14 cellular contexts compared by ENCODE assay signal in genomic region chr3:29286841-29287240, GRCh38. TPM values are rescaled to one million over a fixed set of nuclear protein-coding genes. Genes with fewer than 3 reads are reported as not detected.
DNase-seq lines count a peak whose midpoint lies in the region; ATAC-seq and TF ChIP-seq lines count a peak whose summit lies in the region.
"Had no signal": no experiment of that assay in that cellular context is flagged by ENCODE, and none has a peak within 500 bp of the region (broad histone marks: within the 10 kb centered on the region; RNA-seq: fewer than 3 reads in every experiment).

No MANE protein-coding gene starts in this region.

- ATAC-seq in left cardiac atrium, result no peak
- no peak for ATAC-seq in stimulated activated memory B cell treated with anti-CD40 and anti-IgM and Interleukin-4, amounts not matched to agents 10 μg/mL and 1 μg/mL and 100 μg/mL, for 72 hours

- H3K4me3 ChIP-seq in right atrium auricular region, result peak overlapping the region in 1 of 2 donors; percentile 37
- peak overlapping the region; percentile 23 for H3K4me3 ChIP-seq in choroid plexus epithelial cell (ENCODE audit: low read depth, low read length)
- H3K4me3 ChIP-seq in uterus, result peak overlapping the region; percentile 25 to 28
- H3K4me3 ChIP-seq: HAP-1 had no signal

- H3K4me1 ChIP-seq in right atrium auricular region, result peaks cover 0 to 28% of the 10 kb centered on the region in 2 donors
- peaks cover 0 to 3% of the 10 kb centered on the region in 2 donors for H3K4me1 ChIP-seq in uterus

- peak overlapping the region; percentile 79 for H3K27ac Mint-ChIP-seq in mesothelial cell of epicardium
- no peak overlapping the region for H3K27ac Mint-ChIP-seq in stimulated activated memory B cell treated with anti-CD40 and anti-IgM and Interleukin-4, amounts not matched to agents 10 μg/mL and 1 μg/mL and 100 μg/mL, for 72 hours
- H3K27ac Mint-ChIP-seq: activated B cell treated with CpG ODN at 0.5 μM for 24 hours had no signal

- H3K4me1 Mint-ChIP-seq in mesothelial cell of epicardium, result peaks cover 52% of the 10 kb centered on the region
- peaks cover 3% of the 10 kb centered on the region for H3K4me1 Mint-ChIP-seq in stimulated activated memory B cell treated with anti-CD40 and anti-IgM and Interleukin-4, amounts not matched to agents 10 μg/mL and 1 μg/mL and 100 μg/mL, for 72 hours

- no peak for TF ChIP-seq POLR2A in uterus (IDR thresholded peaks at IDR 0.05)

- H3K36me3 Mint-ChIP-seq in mesothelial cell of epicardium, result peaks cover 2% of the 10 kb centered on the region
- no peaks in the 10 kb centered on the region for H3K36me3 Mint-ChIP-seq in stimulated activated memory B cell treated with anti-CD40 and anti-IgM and Interleukin-4, amounts not matched to agents 10 μg/mL and 1 μg/mL and 100 μg/mL, for 72 hours

- H3K36me3 ChIP-seq in right atrium auricular region (no peaks in the 10 kb centered on the region), uterus (no peaks in the 10 kb centered on the region)
- H3K36me3 ChIP-seq: HAP-1 had no signal

- H3K4me3 Mint-ChIP-seq in mesothelial cell of epicardium, result no peak overlapping the region
- no peak overlapping the region for H3K4me3 Mint-ChIP-seq in stimulated activated memory B cell treated with anti-CD40 and anti-IgM and Interleukin-4, amounts not matched to agents 10 μg/mL and 1 μg/mL and 100 μg/mL, for 72 hours
- H3K4me3 Mint-ChIP-seq: activated B cell treated with CpG ODN at 0.5 μM for 24 hours had no signal

- intact Hi-C loops in left cardiac atrium (cut with DNase I) (loop anchor here in 1 of 2 donors (10.0 kb wide), 1 partner anchor 228 kb away; no protein-coding TSS in a partner anchor), uterus (cut with DNase I; ENCODE audit: low total_unique reads) (no loop called here)

- TF ChIP-seq CTCF in right atrium auricular region (IDR thresholded peaks at IDR 0.05) (no peak), choroid plexus epithelial cell (conservative IDR thresholded peaks at IDR 0.05; ENCODE audit: low read depth, low read length) (no peak), mesothelial cell of epicardium (IDR thresholded peaks at IDR 0.05; ENCODE audit: unreplicated experiment) (no peak), uterus (IDR thresholded peaks at IDR 0.05) (no peak)

- H3K9me3 Mint-ChIP-seq in mesothelial cell of epicardium, result no peaks in the 10 kb centered on the region
- no peaks in the 10 kb centered on the region for H3K9me3 Mint-ChIP-seq in stimulated activated memory B cell treated with anti-CD40 and anti-IgM and Interleukin-4, amounts not matched to agents 10 μg/mL and 1 μg/mL and 100 μg/mL, for 72 hours
- H3K9me3 Mint-ChIP-seq: activated B cell treated with CpG ODN at 0.5 μM for 24 hours had no signal

- H3K27ac ChIP-seq in right atrium auricular region, result peak overlapping the region; percentile 89 to 92
- peak overlapping the region; percentile 89 to 92 for H3K27ac ChIP-seq in uterus

- no peaks in the 10 kb centered on the region for H3K27me3 Mint-ChIP-seq in mesothelial cell of epicardium (ENCODE audit: low read depth)
- H3K27me3 Mint-ChIP-seq in stimulated activated memory B cell treated with anti-CD40 and anti-IgM and Interleukin-4, amounts not matched to agents 10 μg/mL and 1 μg/mL and 100 μg/mL, for 72 hours, result peaks cover 8% of the 10 kb centered on the region

- no peak for DNase-seq in right atrium auricular region (ENCODE audit: low spot score)
- no peak for DNase-seq in left cardiac atrium
- DNase-seq in choroid plexus epithelial cell (ENCODE audit: low read depth), result peak; percentile 72
- no peak for DNase-seq in mesothelial cell of epicardium (ENCODE audit: low spot score in 2 of 2, unreplicated experiment in 2 of 2)
- no peak for DNase-seq in uterus
- no peak for DNase-seq in UCSD-AML1 (lab: John Stamatoyannopoulos, UW; ENCODE audit: unreplicated experiment)
- no peak for DNase-seq in iPS-NIHi7 (ENCODE audit: extremely low spot score)
- DNase-seq: activated B cell treated with CpG ODN at 0.5 μM for 24 hours; activated T-cell treated with anti-CD3 and anti-CD28 coated beads, Interleukin-2, amount 50 U/mL, for 48 hours; caudate nucleus; hippocampal formation; NCI-H345 had no signal

- H3K9me3 ChIP-seq in right atrium auricular region, result no peaks in the 10 kb centered on the region
- H3K9me3 ChIP-seq in uterus, result no peaks in the 10 kb centered on the region
- H3K9me3 ChIP-seq: HAP-1 had no signal

- H3K27me3 ChIP-seq in right atrium auricular region (no peaks in the 10 kb centered on the region), uterus (no peaks in the 10 kb centered on the region)

RNA-seq across cellular contexts. Expression of gene RBMS3, which starts 6.0 kb away (rescaled TPM):
- 10 to 100 TPM; 27.3 to 51.4 TPM for total RNA-seq in right atrium auricular region
- 10 to 100 TPM; 40.7 to 53.2 TPM for total RNA-seq in left cardiac atrium
- total RNA-seq in mesothelial cell of epicardium, result 42.5 to 46.3 TPM (median 45.4 TPM) in 3 replicates
- 100 to 1,000 TPM in 1 of 4 donors, 10 to 100 TPM in 3; 45.9 to 113 (median 75.4) TPM for total RNA-seq in uterus
